18 cellular contexts compared by ENCODE assay signal in the genomic region with DNA sequence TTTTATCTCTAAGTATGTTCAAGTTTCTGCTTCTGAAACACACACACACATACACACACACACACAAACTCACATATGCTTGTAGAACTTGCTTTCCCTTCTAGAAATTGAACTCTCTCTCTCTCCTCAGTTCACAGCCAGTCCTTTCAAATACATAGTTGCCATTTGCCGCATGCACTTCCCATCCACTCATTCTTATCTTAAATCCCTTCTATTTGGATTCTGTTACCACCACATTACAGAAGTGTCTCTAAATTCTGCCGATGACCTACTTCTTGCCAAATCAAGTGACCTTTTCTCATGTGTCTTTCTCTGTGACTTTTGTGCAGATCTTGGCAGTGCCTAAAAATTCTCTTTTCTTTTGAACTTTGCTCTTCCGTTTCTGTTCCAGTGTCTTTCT. TPM values are rescaled to one million over a fixed set of nuclear protein-coding genes. Genes with fewer than 3 reads are reported as not detected.
DNase-seq lines count a peak whose midpoint lies in the region; ATAC-seq and TF ChIP-seq lines count a peak whose summit lies in the region.
"Had no signal": no experiment of that assay in that cellular context is flagged by ENCODE, and none has a peak within 500 bp of the region (broad histone marks: within the 10 kb centered on the region; RNA-seq: fewer than 3 reads in every experiment).

No MANE protein-coding gene starts in this region.

- no peaks in the 10 kb centered on the region for H3K36me3 ChIP-seq in Caco-2 (ENCODE audit: control insufficient read depth, insufficient read depth, low read length)
- no peaks in the 10 kb centered on the region for H3K36me3 ChIP-seq in left ventricle myocardium inferior
- H3K36me3 ChIP-seq in testis (ENCODE audit: low read depth, missing control alignments), result no peaks in the 10 kb centered on the region
- H3K36me3 ChIP-seq: BLaER1 had no signal

- intact Hi-C loops in Caco-2 (cut with micrococcal nuclease; ENCODE audit: unreplicated experiment), result no loop called here
- intact Hi-C loops in Right ventricle myocardium superior (cut with DNase I), result no loop called here
- intact Hi-C loops in left ventricle myocardium inferior (cut with micrococcal nuclease), result no loop called here
- intact Hi-C loops in testis (cut with DNase I; ENCODE audit: low total_unique reads), result no loop called here

- TF ChIP-seq CTCF in Caco-2 (IDR thresholded peaks at IDR 0.05; ENCODE audit: insufficient read depth in 1 of 2, low read depth in 1 of 2, low read length in 1 of 2, severe bottlenecking in 1 of 2, unreplicated experiment in 1 of 2) (no peak), left ventricle myocardium inferior (IDR thresholded peaks at IDR 0.05; ENCODE audit: borderline replicate concordance) (no peak), testis (IDR thresholded peaks at IDR 0.05) (no peak)

- no peaks in the 10 kb centered on the region for H3K27me3 Mint-ChIP-seq in Caco-2 (ENCODE audit: insufficient read depth, unreplicated experiment)
- H3K27me3 Mint-ChIP-seq in T-helper 2 cell treated with Interferon-gamma antibody and Interleukin-4, amounts not matched to agents 5 μg/mL and 100 μg/mL, for 36 hours (ENCODE audit: low read depth), result no peaks in the 10 kb centered on the region
- H3K27me3 Mint-ChIP-seq: CD4-positive, alpha-beta memory T cell had no signal

- no peak for TF ChIP-seq POLR2A in testis (IDR thresholded peaks at IDR 0.05)

- CTCF ChIA-PET in Caco-2 (lab: Charles Lee), result no interaction called here

- POLR2A ChIA-PET in Caco-2 (lab: Charles Lee), result no interaction called here

- H3K4me1 Mint-ChIP-seq in Caco-2 (ENCODE audit: low read depth, unreplicated experiment), result peaks cover 39% of the 10 kb centered on the region
- peaks cover 2% of the 10 kb centered on the region for H3K4me1 Mint-ChIP-seq in T-helper 2 cell treated with Interferon-gamma antibody and Interleukin-4, amounts not matched to agents 5 μg/mL and 100 μg/mL, for 36 hours (ENCODE audit: low read depth)

- H3K27ac ChIP-seq in left ventricle myocardium inferior (replicated peaks) (peak overlapping the region; percentile 91), testis (no peak overlapping the region)
- H3K27ac ChIP-seq: BLaER1 had no signal

- H3K4me3 ChIP-seq in Caco-2 (ENCODE audit: low read depth, low read length) (no peak overlapping the region), left ventricle myocardium inferior (peak overlapping the region; percentile 54), testis (no peak overlapping the region)
- H3K4me3 ChIP-seq: BLaER1, GM23338 had no signal

- peaks cover 29% of the 10 kb centered on the region for H3K4me1 ChIP-seq in Caco-2
- H3K4me1 ChIP-seq in left ventricle myocardium inferior, result peaks cover 60% of the 10 kb centered on the region
- H3K4me1 ChIP-seq in testis, result no peaks in the 10 kb centered on the region

- DNase-seq in Caco-2 (no peak), Right ventricle myocardium superior (no peak), left ventricle myocardium inferior (no peak), testis (peak; percentile 48), T1000 (lab: John Stamatoyannopoulos, UW) (no peak), nucleus accumbens (lab: John Stamatoyannopoulos, UW) (no peak)
- no peak for DNase-seq in T-helper 2 cell treated with Interferon-gamma antibody and Interleukin-4, amounts not matched to agents 5 μg/mL and 100 μg/mL, for 36 hours (ENCODE audit: low spot score)
- DNase-seq: 8988T; Calu3; CD4-positive, alpha-beta memory T cell; DMS79 treated with DMSO at 0.1 percent for 48 hours; GF-D8; HCEC 1CT had no signal

- no peaks in the 10 kb centered on the region for H3K36me3 Mint-ChIP-seq in Caco-2 (ENCODE audit: insufficient read depth, unreplicated experiment)
- no peaks in the 10 kb centered on the region for H3K36me3 Mint-ChIP-seq in T-helper 2 cell treated with Interferon-gamma antibody and Interleukin-4, amounts not matched to agents 5 μg/mL and 100 μg/mL, for 36 hours (ENCODE audit: low read depth)
- H3K36me3 Mint-ChIP-seq: CD14-positive monocyte; CD4-positive, alpha-beta memory T cell had no signal

- H3K4me3 Mint-ChIP-seq in Caco-2 (ENCODE audit: unreplicated experiment), result no peak overlapping the region
- H3K4me3 Mint-ChIP-seq in T-helper 2 cell treated with Interferon-gamma antibody and Interleukin-4, amounts not matched to agents 5 μg/mL and 100 μg/mL, for 36 hours, result no peak overlapping the region
- H3K4me3 Mint-ChIP-seq: CD14-positive monocyte; CD4-positive, alpha-beta memory T cell; GM23338 had no signal

- ATAC-seq in Right ventricle myocardium superior (ENCODE audit: poor library complexity), result peak; percentile 79
- ATAC-seq: GM23338 had no signal

- H3K27me3 ChIP-seq in Caco-2 (replicated peaks; ENCODE audit: control insufficient read depth, insufficient read depth, low read length), result no peaks in the 10 kb centered on the region
- no peaks in the 10 kb centered on the region for H3K27me3 ChIP-seq in left ventricle myocardium inferior (ENCODE audit: low read depth)
- H3K27me3 ChIP-seq in testis, result no peaks in the 10 kb centered on the region
- H3K27me3 ChIP-seq: BLaER1 had no signal

- WGBS in testis, 2 donors, result 50 to 56% methylated on average over 3 of the region's 3 CpGs

- no TSS peak for BruUV-seq in Caco-2 (replicated peaks; lab: Mats Ljungman, UMichigan)

- peaks cover 9% of the 10 kb centered on the region for H3K9me3 Mint-ChIP-seq in Caco-2 (ENCODE audit: unreplicated experiment)
- no peaks in the 10 kb centered on the region for H3K9me3 Mint-ChIP-seq in T-helper 2 cell treated with Interferon-gamma antibody and Interleukin-4, amounts not matched to agents 5 μg/mL and 100 μg/mL, for 36 hours
- H3K9me3 Mint-ChIP-seq: CD4-positive, alpha-beta memory T cell; GM23338 had no signal

- no peaks in the 10 kb centered on the region for H3K9me3 ChIP-seq in Caco-2
- no peaks in the 10 kb centered on the region for H3K9me3 ChIP-seq in left ventricle myocardium inferior (replicated peaks)
- H3K9me3 ChIP-seq in testis, result no peaks in the 10 kb centered on the region
- H3K9me3 ChIP-seq: BLaER1 had no signal

- peak overlapping the region; percentile 52 for H3K27ac Mint-ChIP-seq in Caco-2 (ENCODE audit: unreplicated experiment)
- H3K27ac Mint-ChIP-seq in T-helper 2 cell treated with Interferon-gamma antibody and Interleukin-4, amounts not matched to agents 5 μg/mL and 100 μg/mL, for 36 hours, result no peak overlapping the region
- H3K27ac Mint-ChIP-seq: CD14-positive monocyte; CD4-positive, alpha-beta memory T cell; GM23338 had no signal

RNA-seq across cellular contexts. Expression of a gene that starts 7.5 kb away (rescaled TPM):
- total RNA-seq in Caco-2 (2022) (0.18 and 0.23 TPM in 2 replicates), Right ventricle myocardium superior (705 TPM), left ventricle myocardium inferior (843 TPM), testis (1 to 10 TPM; 2.8 to 4.3 TPM)
- 3.2 TPM for polyA plus RNA-seq in testis (ENCODE audit: insufficient read depth, low read depth, low replicate concordance)
- total RNA-seq: A673; Calu3; CD4-positive, alpha-beta memory T cell; GM23338; HT-29 had no signal
- polyA plus RNA-seq: CD14-positive monocyte; CD4-positive, alpha-beta memory T cell; GM23338 had no signal

Comparison
In these comparisons a context has a peak if more than half of its experiments do, and no peak if none do; other contexts are left out.
1. RNA of a gene that starts 7.5 kb away (total RNA-seq): 843 TPM in left ventricle myocardium inferior (single experiment) and 705 TPM in Right ventricle myocardium superior (single experiment); 2.8 to 4.3 TPM in testis and 0.18 to 0.23 TPM in Caco-2; every median in the first group is over 100 times any median in the second.